16 cellular contexts compared by ENCODE assay signal in the genomic region with DNA sequence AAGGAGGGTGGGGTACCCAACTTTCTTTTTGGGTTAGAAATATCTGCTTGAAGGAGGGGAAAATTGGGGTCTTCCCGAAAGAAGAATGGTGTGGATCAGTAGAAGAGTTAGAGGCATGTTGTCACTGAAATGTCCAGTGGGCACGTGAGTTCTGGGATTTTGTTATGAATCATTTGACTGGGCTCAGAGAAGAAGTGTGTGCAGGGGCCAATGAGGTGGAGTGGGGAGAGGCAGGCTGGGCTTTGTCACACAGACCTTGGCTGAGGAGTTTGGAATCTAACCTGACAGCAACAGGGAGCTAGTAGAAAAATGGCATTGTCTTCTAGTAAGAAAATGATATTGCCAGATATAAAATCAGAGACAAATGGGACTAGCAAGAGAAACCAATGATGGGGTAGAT.
"Had no signal": no experiment of that assay in that cellular context is flagged by ENCODE, and none has a peak within 500 bp of the region (broad histone marks: within the 10 kb centered on the region; RNA-seq: fewer than 3 reads in every experiment).

No MANE protein-coding gene starts in this region.

- H3K27me3 ChIP-seq: cardiac muscle cell, dorsolateral prefrontal cortex, right atrium auricular region had no signal

- H3K4me1 ChIP-seq: right atrium auricular region had no signal

- H3K9me3 ChIP-seq: right atrium auricular region had no signal

- H3K4me2 ChIP-seq: smooth muscle cell had no signal

- H3K4me3 ChIP-seq: cardiac muscle cell, dorsolateral prefrontal cortex, right atrium auricular region, smooth muscle cell had no signal

- DNase-seq: activated CD4-positive, alpha-beta T cell treated with anti-CD3 and anti-CD28 coated beads for 1 hour; activated CD4-positive, alpha-beta T cell treated with anti-CD3 and anti-CD28 coated beads, Interleukin-2, amount 50 U/mL, for 48 hours; activated naive CD4-positive, alpha-beta T cell treated with anti-CD3 and anti-CD28 coated beads for 36 hours; activated naive CD8-positive, alpha-beta T cell treated with anti-CD3 and anti-CD28 coated beads, Interleukin-2, amount 50 U/mL, for 24 hours; dorsolateral prefrontal cortex; erythroblast; kidney; left ventricle myocardium superior; mesendoderm; nucleus accumbens; stimulated activated naive CD8-positive, alpha-beta T cell treated with anti-CD3 and anti-CD28 coated beads, Interleukin-15, Interleukin-2, amounts not matched to agents 100 U/mL and 50 U/mL, for 24 hours; T-helper 1 cell had no signal

- H3K36me3 ChIP-seq: cardiac muscle cell, right atrium auricular region had no signal

- H3K27ac ChIP-seq: cardiac muscle cell, dorsolateral prefrontal cortex, right atrium auricular region, VCaP had no signal
